14 cellular contexts compared by ENCODE assay signal in the genomic region with DNA sequence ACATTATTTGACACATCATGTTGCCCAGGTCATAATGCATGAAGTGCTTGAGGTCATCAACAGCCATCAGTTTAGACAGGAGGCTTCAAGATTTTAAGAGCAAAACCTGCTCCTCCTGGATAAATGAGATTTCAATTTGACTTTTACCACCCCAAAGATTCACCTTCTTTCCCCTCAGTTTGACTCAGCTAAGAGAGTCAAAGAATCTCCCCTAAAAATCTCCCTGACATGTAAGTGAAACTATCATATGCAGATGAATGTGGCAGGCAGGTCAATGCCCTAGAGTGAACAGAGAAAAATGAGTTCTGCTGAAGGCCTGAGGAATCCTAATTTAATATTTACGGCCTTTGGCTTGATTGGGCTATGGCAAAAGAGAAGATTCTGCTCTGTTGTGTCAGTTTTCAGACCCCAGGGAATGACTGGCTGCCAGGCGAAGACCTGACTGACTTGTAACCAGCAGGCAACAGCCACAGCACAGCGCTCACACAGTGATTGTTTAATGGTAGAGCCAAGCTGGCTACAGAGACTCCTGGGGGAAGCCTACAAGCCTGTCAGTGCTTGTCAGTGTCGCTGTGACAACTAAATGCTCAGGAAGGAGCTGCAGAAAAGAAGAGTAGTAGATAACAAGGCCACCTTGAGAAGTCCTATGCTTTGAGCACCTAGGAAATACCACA.
DNase-seq lines count a peak whose midpoint lies in the region; ATAC-seq, FAIRE-seq and TF ChIP-seq lines count a peak whose summit lies in the region.
"Had no signal": no experiment of that assay in that cellular context is flagged by ENCODE, and none has a peak within 500 bp of the region (broad histone marks: within the 10 kb centered on the region; RNA-seq: fewer than 3 reads in every experiment).

No MANE protein-coding gene starts in this region.

- in situ Hi-C loops in mammary epithelial cell (cut with MboI; ENCODE audit: low sequenced_read_pairs in 2 of 2) = no loop called here

- H3K36me3 Mint-ChIP-seq in WTC11 = no peaks in the 10 kb centered on the region
- no peaks in the 10 kb centered on the region for H3K36me3 Mint-ChIP-seq in nephron progenitor cell (ENCODE audit: low read depth)

- no peak overlapping the region for H3K4me3 Mint-ChIP-seq in WTC11
- H3K4me3 Mint-ChIP-seq in nephron progenitor cell = no peak overlapping the region

- ATAC-seq in WTC11 = no peak
- ATAC-seq: A549 had no signal

- no peaks in the 10 kb centered on the region for H3K9me3 ChIP-seq in mammary epithelial cell (replicated peaks; ENCODE audit: insufficient read depth, low read length)
- H3K9me3 ChIP-seq in breast epithelium = no peaks in the 10 kb centered on the region
- H3K9me3 ChIP-seq: A549, Caco-2 had no signal

- no peak for DNase-seq in mammary epithelial cell
- no peak for DNase-seq in breast epithelium (ENCODE audit: low spot score in 2 of 2)
- no peak for DNase-seq in WTC11 (ENCODE audit: low spot score)
- no peak for DNase-seq in nephron progenitor cell
- no peak for DNase-seq in frontal cortex (ENCODE audit: low spot score in 2 of 2)
- no peak for DNase-seq in NCI-H526 treated with DMSO at 0.1 percent for 48 hours (lab: John Stamatoyannopoulos, UW)
- no peak for DNase-seq in NCI-H187 (lab: John Stamatoyannopoulos, UW)
- DNase-seq: Caco-2, Karpas-422, NCI-H2081 treated with DMSO at 0.1 percent for 48 hours, NCI-H748 treated with DMSO at 0.1 percent for 48 hours, SHP77 treated with DMSO at 0.1 percent for 48 hours had no signal

- H3K27me3 Mint-ChIP-seq in WTC11 (ENCODE audit: low read depth) = no peaks in the 10 kb centered on the region
- no peaks in the 10 kb centered on the region for H3K27me3 Mint-ChIP-seq in nephron progenitor cell (ENCODE audit: low read depth, poor library complexity)

- H3K9me3 Mint-ChIP-seq in WTC11 (peaks cover 8% of the 10 kb centered on the region; the same call in 1 of the 2 replicates), nephron progenitor cell (no peaks in the 10 kb centered on the region)

- BruUV-seq in mammary epithelial cell (replicated peaks; lab: Mats Ljungman, UMichigan) = no TSS peak

- H3K4me3 ChIP-seq in mammary epithelial cell (replicated peaks in 1 of 3; ENCODE audit: insufficient read depth in 1 of 3, low read depth in 2 of 3, low read length in 3 of 3) = no peak overlapping the region
- no peak overlapping the region for H3K4me3 ChIP-seq in breast epithelium
- H3K4me3 ChIP-seq: A549 had no signal

- H3K9ac ChIP-seq in mammary epithelial cell (ENCODE audit: insufficient read depth, low read length) = no peak overlapping the region

- dilution Hi-C loops in mammary epithelial cell (cut with HindIII; ENCODE audit: low sequenced_read_pairs) = no loop called here

- H4K20me1 ChIP-seq in mammary epithelial cell (ENCODE audit: insufficient read depth, low read length) = no peaks in the 10 kb centered on the region

- CTCF ChIA-PET in mammary epithelial cell (lab: Charles Lee; ENCODE audit: low non-redundant PET) (no interaction called here), WTC11 (lab: Charles Lee) (no interaction called here)

- TF ChIP-seq POLR2A in breast epithelium (IDR thresholded peaks at IDR 0.05) = no peak

- H2AFZ ChIP-seq in mammary epithelial cell (ENCODE audit: low read depth, low read length) = peak overlapping the region; percentile 63

- no peak overlapping the region for H3K4me2 ChIP-seq in mammary epithelial cell (ENCODE audit: insufficient read depth, low read depth, low read length)
- H3K4me2 ChIP-seq: A549 had no signal

- WGBS in mammary epithelial cell (ENCODE audit: low coverage, missing lambda C conversion rate) = 10% methylated on average over 3 of the region's 4 CpGs

- H3K27me3 ChIP-seq in mammary epithelial cell (ENCODE audit: insufficient read depth, low read length) = no peaks in the 10 kb centered on the region
- no peaks in the 10 kb centered on the region for H3K27me3 ChIP-seq in breast epithelium

- H3K27ac ChIP-seq in mammary epithelial cell (ENCODE audit: insufficient read depth, low read depth, low read length) = no peak overlapping the region
- no peak overlapping the region for H3K27ac ChIP-seq in breast epithelium
- H3K27ac ChIP-seq: A549 had no signal

- H3K4me1 ChIP-seq in mammary epithelial cell (ENCODE audit: insufficient read depth, low read length) (peaks cover 11% of the 10 kb centered on the region), breast epithelium (no peaks in the 10 kb centered on the region)
- H3K4me1 ChIP-seq: A549, Caco-2 had no signal

- POLR2A ChIA-PET in WTC11 (lab: Charles Lee) = no interaction called here

- H3K79me2 ChIP-seq in mammary epithelial cell (ENCODE audit: insufficient read depth, low read length) = no peaks in the 10 kb centered on the region

- peak overlapping the region; percentile 53 for H3K27ac Mint-ChIP-seq in WTC11
- peak overlapping the region; percentile 52 for H3K27ac Mint-ChIP-seq in nephron progenitor cell

- intact Hi-C loops in mammary epithelial cell (cut with micrococcal nuclease) = no loop called here
- intact Hi-C loops in breast epithelium (cut with DNase I; ENCODE audit: low total_unique reads) = no loop called here

- no peaks in the 10 kb centered on the region for H3K36me3 ChIP-seq in mammary epithelial cell (ENCODE audit: insufficient read depth, low read length)
- H3K36me3 ChIP-seq in breast epithelium = no peaks in the 10 kb centered on the region

- peaks cover 11% of the 10 kb centered on the region for H3K4me1 Mint-ChIP-seq in WTC11
- peaks cover 8% of the 10 kb centered on the region for H3K4me1 Mint-ChIP-seq in nephron progenitor cell

- FAIRE-seq in frontal cortex (lab: Jason Lieb, UNC) = no peak
- FAIRE-seq: A549, GM12891 had no signal

- TF ChIP-seq CTCF in mammary epithelial cell (conservative IDR thresholded peaks at IDR 0.05 in 1 of 2, IDR thresholded peaks at IDR 0.05 in 1 of 2; ENCODE audit: extremely low read depth in 1 of 2, insufficient read depth in 1 of 2, low read depth in 1 of 2, low read length in 2 of 2) = no peak
- no peak for TF ChIP-seq CTCF in breast epithelium (IDR thresholded peaks at IDR 0.05)
- no peak for TF ChIP-seq CTCF in WTC11 (IDR thresholded peaks at IDR 0.05)
- no peak for TF ChIP-seq CTCF in nephron progenitor cell (IDR thresholded peaks at IDR 0.05)

TF ChIP-seq in WTC11, 78 proteins besides CTCF, POLR2A, EP300 and RAD21:
- TF ChIP-seq RORB (CRISPR knock-in tag; IDR thresholded peaks at IDR 0.05) (no peak), ZNF423 (CRISPR knock-in tag; IDR thresholded peaks at IDR 0.05) (no peak), ZNF138 (CRISPR knock-in tag; conservative IDR thresholded peaks at IDR 0.05) (no peak), NFE2L1 (CRISPR knock-in tag; IDR thresholded peaks at IDR 0.05) (no peak)
TF ChIP-seq in WTC11: peak in this region for 0.
